22 cellular contexts compared by ENCODE assay signal in the genomic region with DNA sequence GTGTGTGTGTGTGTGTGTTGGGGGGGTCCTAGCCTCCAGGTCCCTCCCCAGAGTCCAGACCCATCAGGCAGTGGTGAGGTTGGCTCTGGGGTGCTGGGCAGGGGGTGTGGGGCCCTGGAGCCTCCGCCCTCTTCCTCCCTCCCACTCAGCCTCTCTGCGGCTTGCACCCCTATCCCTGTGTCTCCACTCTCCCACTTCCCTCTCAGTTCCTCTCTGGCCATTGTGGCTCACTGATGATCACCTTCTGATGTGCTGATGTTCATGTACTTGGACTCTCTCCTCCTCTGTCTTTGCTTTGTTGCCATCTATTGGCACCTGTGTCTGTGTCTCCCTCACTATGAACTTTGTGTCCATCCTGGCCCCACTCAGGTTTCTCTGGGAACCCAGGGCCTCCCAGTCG.
"Had no signal": no experiment of that assay in that cellular context is flagged by ENCODE, and none has a peak within 500 bp of the region (broad histone marks: within the 10 kb centered on the region; RNA-seq: fewer than 3 reads in every experiment).

No MANE protein-coding gene starts in this region.

- ATAC-seq: activated CD4-positive, CD25-positive, alpha-beta regulatory T cell treated with anti-CD3 and anti-CD28 coated beads, Interleukin-2, amount 50 U/mL, for 24 hours; foreskin keratinocyte had no signal

- H3K36me3 Mint-ChIP-seq: brain had no signal

- DNase-seq: activated CD4-positive, alpha-beta memory T cell treated with anti-CD3 and anti-CD28 coated beads, Interleukin-2, amount 10 ng/mL, durations not matched to agents 7 days and 5 days; activated CD4-positive, alpha-beta T cell treated with anti-CD3 and anti-CD28 coated beads, Interleukin-2, amount 10 ng/mL, durations not matched to agents 24 days and 14 days; activated gamma-delta T cell; activated naive CD4-positive, alpha-beta T cell treated with anti-CD3 and anti-CD28 coated beads, Interleukin-2, amount 50 U/mL, for 16 hours; effector CD8-positive, alpha-beta T cell; erythroblast; foreskin keratinocyte; hippocampal formation; kidney glomerular epithelial cell; left lung; mammary epithelial cell; posterior cingulate gyrus; sigmoid colon; stimulated activated CD4-positive, alpha-beta T cell treated with anti-CD3 and anti-CD28 coated beads, Interleukin-15, amount 100 ng/mL, for 24 hours; stimulated activated naive CD4-positive, alpha-beta T cell treated with Interleukin-2 at 50 U/mL for 16 hours; substantia nigra had no signal

- H3K4me1 Mint-ChIP-seq: activated CD4-positive, alpha-beta memory T cell treated with anti-CD3 and anti-CD28 coated beads, Interleukin-2, amount 10 ng/mL, durations not matched to agents 7 days and 5 days; activated CD4-positive, alpha-beta T cell treated with anti-CD3 and anti-CD28 coated beads, Interleukin-2, amount 10 ng/mL, durations not matched to agents 24 days and 14 days had no signal

- H3K9me3 Mint-ChIP-seq: activated CD4-positive, alpha-beta memory T cell treated with anti-CD3 and anti-CD28 coated beads, Interleukin-2, amount 10 ng/mL, durations not matched to agents 7 days and 5 days had no signal

- H3K4me3 ChIP-seq: left lung, sigmoid colon, smooth muscle cell, tibial artery had no signal

- H3K36me3 ChIP-seq: left lung, sigmoid colon, tibial artery had no signal

- H3K4me1 ChIP-seq: foreskin keratinocyte had no signal

- H3K27ac Mint-ChIP-seq: activated CD4-positive, alpha-beta memory T cell treated with anti-CD3 and anti-CD28 coated beads, Interleukin-2, amount 10 ng/mL, durations not matched to agents 7 days and 5 days; activated CD4-positive, alpha-beta T cell treated with anti-CD3 and anti-CD28 coated beads, Interleukin-2, amount 10 ng/mL, durations not matched to agents 24 days and 14 days had no signal

- H3K4me3 Mint-ChIP-seq: activated CD4-positive, alpha-beta memory T cell treated with anti-CD3 and anti-CD28 coated beads, Interleukin-2, amount 10 ng/mL, durations not matched to agents 7 days and 5 days; activated CD4-positive, alpha-beta T cell treated with anti-CD3 and anti-CD28 coated beads, Interleukin-2, amount 10 ng/mL, durations not matched to agents 24 days and 14 days; brain; neural crest cell had no signal

- H3K9me3 ChIP-seq: left lung, sigmoid colon, tibial artery had no signal

- H3K27me3 Mint-ChIP-seq: brain had no signal

- H3K27ac ChIP-seq: foreskin keratinocyte, left lung, VCaP had no signal

- H3K27me3 ChIP-seq: foreskin keratinocyte, left lung, sigmoid colon, tibial artery had no signal
